Comparison of ENCODE assay signal across 8 cellular contexts in genomic region chr17:43943769-43944418, GRCh38. TPM values are rescaled to one million over a fixed set of nuclear protein-coding genes. Genes with fewer than 3 reads are reported as not detected.
DNase-seq lines count a peak whose midpoint lies in the region; ATAC-seq, FAIRE-seq and TF ChIP-seq lines count a peak whose summit lies in the region.

No MANE protein-coding gene starts in this region.

- H3K9ac ChIP-seq in MM.1S (ENCODE audit: low read length): no peak overlapping the region

- TF ChIP-seq POLR2A in thyroid gland (IDR thresholded peaks at IDR 0.05): no peak

- H3K36me3 Mint-ChIP-seq in osteocyte (ENCODE audit: unreplicated experiment): no peaks in the 10 kb centered on the region

- 0 out of 2 replicates have a peak overlapping the region, but pooled peaks have one; percentile 0 for H2AFZ ChIP-seq in MM.1S (ENCODE audit: low read length)

- H3K27me3 ChIP-seq in MM.1S (replicated peaks; ENCODE audit: insufficient read depth, low read length) (peaks cover 6% of the 10 kb centered on the region; the same call in 1 of the 2 replicates), thyroid gland (no peaks in the 10 kb centered on the region)

- no peaks in the 10 kb centered on the region for H3K36me3 ChIP-seq in MM.1S (replicated peaks; ENCODE audit: insufficient read depth, low read length)
- no peaks in the 10 kb centered on the region for H3K36me3 ChIP-seq in thyroid gland

- no peaks in the 10 kb centered on the region for H3F3A ChIP-seq in MM.1S (ENCODE audit: insufficient read depth, low read length)

- no peaks in the 10 kb centered on the region for H3K9me3 Mint-ChIP-seq in osteocyte (ENCODE audit: unreplicated experiment)

- WGBS in thyroid gland, 2 donors: 4 to 11% methylated on average over 8 of the region's 8 CpGs

- no peaks in the 10 kb centered on the region for H3K4me1 ChIP-seq in MM.1S (ENCODE audit: low read length)
- H3K4me1 ChIP-seq in thyroid gland: peaks cover 0 to 10% of the 10 kb centered on the region in 2 donors

- no peak overlapping the region for H3K4me3 ChIP-seq in MM.1S (ENCODE audit: low read length)
- H3K4me3 ChIP-seq in thyroid gland (replicated peaks in 1 of 3): no peak overlapping the region

- H3K4me2 ChIP-seq in MM.1S (ENCODE audit: low read depth, low read length): no peak overlapping the region

- H3K4me3 Mint-ChIP-seq in osteocyte (ENCODE audit: unreplicated experiment): no peak overlapping the region

- TF ChIP-seq CTCF in GM12801 (IDR thresholded peaks at IDR 0.05; ENCODE audit: extremely low read depth, insufficient read length) (peak; percentile 44), MM.1S (IDR thresholded peaks at IDR 0.05; ENCODE audit: low read length) (peak; percentile 95), osteocyte (IDR thresholded peaks at IDR 0.05) (peak; percentile 91), thyroid gland (IDR thresholded peaks at IDR 0.05) (peak; percentile 74 to 95 (median 90))

- no peaks in the 10 kb centered on the region for H3K79me2 ChIP-seq in MM.1S (ENCODE audit: low read length)

- no peak for FAIRE-seq in frontal cortex (lab: Jason Lieb, UNC)

- H3K9me3 ChIP-seq in MM.1S (replicated peaks; ENCODE audit: insufficient read depth, low read length) (no peaks in the 10 kb centered on the region), thyroid gland (no peaks in the 10 kb centered on the region)

- H3K27ac ChIP-seq in MM.1S (ENCODE audit: low read length): no peak overlapping the region
- H3K27ac ChIP-seq in thyroid gland: peak overlapping the region in 1 of 3 donors; percentile 50

- H3K27ac Mint-ChIP-seq in osteocyte (ENCODE audit: unreplicated experiment): no peak overlapping the region

- intact Hi-C loops in thyroid gland (cut with DNase I): loop anchor here (2.0 to 10.0 kb wide), 3 partner anchors 51 to 231 kb away; partner anchors contain the start of gene ASB16

- peaks cover 12% of the 10 kb centered on the region for H3K27me3 Mint-ChIP-seq in osteocyte (ENCODE audit: unreplicated experiment)

- H3K9me2 ChIP-seq in MM.1S (replicated peaks; ENCODE audit: insufficient read depth, low read length): no peaks in the 10 kb centered on the region

- peak; percentile 78 for DNase-seq in MM.1S
- peak; percentile 91 for DNase-seq in SK-N-DZ (ENCODE audit: low spot score)
- DNase-seq in activated gamma-delta T cell (lab: John Stamatoyannopoulos, UW): peak; percentile 39
- peak; percentile 57 to 70 for DNase-seq in frontal cortex (ENCODE audit: low spot score in 2 of 2)
- DNase-seq in osteocyte (ENCODE audit: extremely low spot score, unreplicated experiment): peak; percentile 93
- peak; percentile 84 to 87 for DNase-seq in thyroid gland

- no peaks in the 10 kb centered on the region for H3K4me1 Mint-ChIP-seq in osteocyte (ENCODE audit: unreplicated experiment)

- no peaks in the 10 kb centered on the region for H4K20me1 ChIP-seq in MM.1S (ENCODE audit: insufficient read depth, low read length)

- ATAC-seq in GM18867 (IDR thresholded peaks at IDR 0.05; ENCODE audit: unreplicated experiment): no peak

RNA-seq across cellular contexts. Expression of gene PPY, which starts 1.6 kb away (rescaled TPM):
- 99.5 and 123 TPM in 2 replicates for polyA plus RNA-seq in SK-N-DZ (2014; cell fraction: cytosol; rRNA removed)
- polyA plus RNA-seq in SK-N-DZ (2014; cell fraction: nucleus; rRNA removed): 54.4 and 69.0 TPM in 2 replicates
- total RNA-seq in frontal cortex (not detected), osteocyte (not detected in 2 replicates), thyroid gland (not detected)

RNA-seq across cellular contexts. Expression of gene PYY, which starts 9.8 kb away (rescaled TPM):
- 5.0 and 5.9 TPM in 2 replicates for polyA plus RNA-seq in SK-N-DZ (2014; cell fraction: cytosol; rRNA removed)
- polyA plus RNA-seq in SK-N-DZ (2014; cell fraction: nucleus; rRNA removed): 0.73 and 2.0 TPM in 2 replicates
- not detected for total RNA-seq in frontal cortex
- not detected in 2 replicates for total RNA-seq in osteocyte
- 1 to 10 TPM in 1 of 4 donors, not detected in 3; 2.2 TPM for total RNA-seq in thyroid gland

RNA-seq across cellular contexts. Expression of gene MPP2, which starts 36.6 kb away (rescaled TPM):
- 10.6 and 13.0 TPM in 2 replicates for polyA plus RNA-seq in SK-N-DZ (2014; cell fraction: cytosol; rRNA removed)
- 8.4 and 11.4 TPM in 2 replicates for polyA plus RNA-seq in SK-N-DZ (2014; cell fraction: nucleus; rRNA removed)
- total RNA-seq in frontal cortex (13.9 TPM), osteocyte (3.5 and 4.4 TPM in 2 replicates), thyroid gland (10 to 100 TPM in 1 of 4 donors, 1 to 10 TPM in 3; 6.5 to 30.8 (median 9.0) TPM)

Comparison
In these comparisons a context has a peak if more than half of its experiments do, and no peak if none do; other contexts are left out.
1. CTCF ChIP-seq: peak in every context shown above with its lines; median percentile 95 in MM.1S; 91 in osteocyte; 90 in thyroid gland; 44 in GM12801.
2. DNase-seq: peak in every context shown above with its lines; median percentile 93 in osteocyte; 91 in SK-N-DZ; 86 in thyroid gland; 78 in MM.1S; 64 in frontal cortex; 39 in activated gamma-delta T cell.